In the genomic region with DNA sequence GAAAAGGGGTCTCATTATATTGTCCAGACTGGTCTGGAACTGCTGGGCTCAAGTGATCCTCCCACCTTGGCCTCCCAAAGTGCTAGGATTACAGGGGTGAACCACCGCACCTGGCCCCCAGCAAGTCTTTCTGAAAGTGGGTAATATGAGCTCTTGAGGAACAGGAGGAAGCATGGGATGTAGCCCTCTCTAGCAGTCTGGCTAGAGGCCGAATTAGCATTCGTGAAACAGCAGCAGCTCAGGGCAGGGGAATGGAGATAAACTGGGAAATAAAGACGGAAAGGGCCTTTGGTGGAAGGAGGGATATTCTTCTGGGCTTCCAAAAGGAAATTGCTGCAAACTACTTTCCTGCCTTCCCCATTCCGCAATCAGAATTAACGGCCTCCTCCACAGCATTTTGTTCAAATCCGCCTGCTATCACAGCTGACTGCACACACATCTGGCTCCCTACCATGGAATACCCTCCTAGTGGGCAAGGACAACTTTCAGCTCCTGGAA, we compare ENCODE assay signal across 9 cellular contexts. TPM values are rescaled to one million over a fixed set of nuclear protein-coding genes. Genes with fewer than 3 reads are reported as not detected.
A peak's percentile ranks its signal among the peaks of the same experiment; 100 is the strongest.
DNase-seq lines count a peak whose midpoint lies in the region; ATAC-seq and TF ChIP-seq lines count a peak whose summit lies in the region.
"Had no signal": no experiment of that assay in that cellular context is flagged by ENCODE, and none has a peak within 500 bp of the region (broad histone marks: within the 10 kb centered on the region; RNA-seq: fewer than 3 reads in every experiment).

No MANE protein-coding gene starts in this region.

- no peak for TF ChIP-seq CTCF in nephron (IDR thresholded peaks at IDR 0.05; ENCODE audit: unreplicated experiment in 3 of 3)
- TF ChIP-seq CTCF in mesothelial cell of epicardium (IDR thresholded peaks at IDR 0.05; ENCODE audit: unreplicated experiment), result no peak

- peak overlapping the region; percentile 44 to 88 (median 71) for H3K4me3 Mint-ChIP-seq in IgD-negative memory B cell
- peak overlapping the region; percentile 72 to 81 for H3K4me3 Mint-ChIP-seq in effector memory CD8-positive, alpha-beta T cell
- peak overlapping the region in 1 of 3 experiments; percentile 64 for H3K4me3 Mint-ChIP-seq in nephron
- no peak overlapping the region for H3K4me3 Mint-ChIP-seq in mesothelial cell of epicardium

- peaks cover 35 to 54% (median 53%) of the 10 kb centered on the region in 3 donors for H3K4me1 Mint-ChIP-seq in IgD-negative memory B cell
- H3K4me1 Mint-ChIP-seq in effector memory CD8-positive, alpha-beta T cell (ENCODE audit: low read depth in 2 of 2), result peaks cover 30 to 34% of the 10 kb centered on the region in 2 donors
- H3K4me1 Mint-ChIP-seq in nephron, result peaks cover 48% of the 10 kb centered on the region
- peaks cover 12% of the 10 kb centered on the region for H3K4me1 Mint-ChIP-seq in mesothelial cell of epicardium

- H3K36me3 Mint-ChIP-seq in IgD-negative memory B cell, result no peaks in the 10 kb centered on the region
- H3K36me3 Mint-ChIP-seq in effector memory CD8-positive, alpha-beta T cell (ENCODE audit: insufficient read depth), result peaks cover 3% of the 10 kb centered on the region
- H3K36me3 Mint-ChIP-seq in nephron (ENCODE audit: low read depth), result peaks cover 3% of the 10 kb centered on the region
- H3K36me3 Mint-ChIP-seq in mesothelial cell of epicardium, result peaks cover 6% of the 10 kb centered on the region

- peak overlapping the region; percentile 83 to 91 (median 91) for H3K27ac Mint-ChIP-seq in IgD-negative memory B cell
- peak overlapping the region; percentile 59 to 89 for H3K27ac Mint-ChIP-seq in effector memory CD8-positive, alpha-beta T cell
- H3K27ac Mint-ChIP-seq in nephron, result peak overlapping the region; percentile 69 to 83 (median 74)
- no peak overlapping the region for H3K27ac Mint-ChIP-seq in mesothelial cell of epicardium

- DNase-seq in NCI-H1694 (lab: John Stamatoyannopoulos, UW), result peak; percentile 25
- DNase-seq in NCI-H1694 treated with DMSO at 0.1 percent for 48 hours (lab: John Stamatoyannopoulos, UW), result no peak
- no peak for DNase-seq in effector memory CD8-positive, alpha-beta T cell
- DNase-seq in mesothelial cell of epicardium (ENCODE audit: low spot score in 2 of 2, unreplicated experiment in 2 of 2), result no peak
- DNase-seq: NCI-H526 treated with DMSO at 0.1 percent for 48 hours had no signal

- ATAC-seq in effector memory CD8-positive, alpha-beta T cell (replicated peaks), result no peak
- no peak for ATAC-seq in GM19455 (IDR thresholded peaks at IDR 0.05; ENCODE audit: unreplicated experiment)
- no peak for ATAC-seq in HG03460 (IDR thresholded peaks at IDR 0.05; ENCODE audit: unreplicated experiment)

- H3K27me3 Mint-ChIP-seq in IgD-negative memory B cell, result peaks cover 2% of the 10 kb centered on the region
- H3K27me3 Mint-ChIP-seq in effector memory CD8-positive, alpha-beta T cell, result no peaks in the 10 kb centered on the region
- no peaks in the 10 kb centered on the region for H3K27me3 Mint-ChIP-seq in nephron (ENCODE audit: low read depth)
- H3K27me3 Mint-ChIP-seq in mesothelial cell of epicardium (ENCODE audit: low read depth), result no peaks in the 10 kb centered on the region

- no peaks in the 10 kb centered on the region for H3K9me3 Mint-ChIP-seq in IgD-negative memory B cell
- no peaks in the 10 kb centered on the region for H3K9me3 Mint-ChIP-seq in effector memory CD8-positive, alpha-beta T cell
- H3K9me3 Mint-ChIP-seq in nephron, result no peaks in the 10 kb centered on the region
- H3K9me3 Mint-ChIP-seq in mesothelial cell of epicardium, result peaks cover 4% of the 10 kb centered on the region

RNA-seq across cellular contexts. Expression of a gene that starts 44.3 kb away (rescaled TPM):
- 12.0 TPM for polyA plus RNA-seq in IgD-negative memory B cell
- 94.2 to 103 TPM (median 95.0 TPM) in 3 replicates for total RNA-seq in mesothelial cell of epicardium
